ENCODE assay signal across 8 cellular contexts in genomic region chr15:89334510-89335288, GRCh38.
DNase-seq lines count a peak whose midpoint lies in the region; ATAC-seq lines count a peak whose summit lies in the region.

Gene POLG (minus strand): TSS chr15:89334824. CDS start chr15:89333754, 1,070 bp downstream.

- ATAC-seq in GM19372 (IDR thresholded peaks at IDR 0.05; ENCODE audit: low read depth, unreplicated experiment) = peak; percentile 89
- ATAC-seq in HG03558 (IDR thresholded peaks at IDR 0.05; ENCODE audit: extremely low read depth, unreplicated experiment) = peak; percentile 83

- DNase-seq in C1 segment of cervical spinal cord (lab: John Stamatoyannopoulos, UW) = peak; percentile 86 to 99 (median 97)
- DNase-seq in NCI-H748 treated with DMSO at 0.1 percent for 48 hours (lab: John Stamatoyannopoulos, UW) = peak; percentile 87
- DNase-seq in activated CD4-positive, alpha-beta T cell treated with anti-CD3 and anti-CD28 coated beads, Interleukin-2, amount 50 U/mL, for 24 hours (ENCODE audit: low read depth in 1 of 2, low spot score in 1 of 2) = peak; percentile 99 to 100
- DNase-seq in dedifferentiated amniotic fluid mesenchymal stem cell (ENCODE audit: extremely low spot score) = peak; percentile 98
- DNase-seq in left kidney (ENCODE audit: low read depth, low spot score) = peak; percentile 99
- DNase-seq in stimulated activated CD4-positive, alpha-beta T cell treated with anti-CD3 and anti-CD28 coated beads, Interleukin-2, amount 100 ng/mL, for 24 hours = peak; percentile 98 to 99

Comparison
In these comparisons a context has a peak if more than half of its experiments do, and no peak if none do; other contexts are left out.
1. Peak in every context shown above with its lines: DNase-seq and ATAC-seq.